11 cellular contexts compared by ENCODE assay signal in the genomic region with DNA sequence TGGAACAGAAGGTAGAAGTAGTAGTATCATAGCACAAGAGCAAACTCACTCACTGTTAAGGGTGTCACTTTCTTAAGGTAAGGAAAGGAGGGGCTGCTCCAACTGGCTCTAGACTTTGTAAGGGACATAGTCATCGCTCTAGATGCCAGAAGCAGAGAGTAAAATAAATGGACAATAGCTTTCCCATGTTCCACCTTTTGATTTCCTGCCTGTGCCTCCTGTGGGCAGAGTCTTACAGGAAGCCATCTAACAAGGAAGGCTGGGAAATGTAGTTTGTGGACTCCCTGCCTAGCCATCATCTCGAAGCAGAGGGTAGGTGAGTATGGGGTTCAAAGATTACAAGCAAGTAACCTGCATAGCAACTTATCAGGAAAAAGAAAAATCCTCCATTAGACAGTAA. TPM values are rescaled to one million over a fixed set of nuclear protein-coding genes. Genes with fewer than 3 reads are reported as not detected.
DNase-seq lines count a peak whose midpoint lies in the region; ATAC-seq, FAIRE-seq and TF ChIP-seq lines count a peak whose summit lies in the region.
"Had no signal": no experiment of that assay in that cellular context is flagged by ENCODE, and none has a peak within 500 bp of the region (broad histone marks: within the 10 kb centered on the region; RNA-seq: fewer than 3 reads in every experiment).

No MANE protein-coding gene starts in this region.

- H3K27ac Mint-ChIP-seq in MCF 10A (ENCODE audit: low read depth, unreplicated experiment) = no peak overlapping the region
- H3K27ac Mint-ChIP-seq in activated T-helper 1 cell treated with anti-CD3 and anti-CD28 coated beads, Interleukin-12 subunit alpha, Interleukin-12 subunit beta, Interleukin-2, Interleukin-4 antibody, amounts not matched to agents 30 ng/mL and 10 ng/mL and 1 ng/mL, durations not matched to agents 14 hours and 24 hours and 36 hours = no peak overlapping the region

- TF ChIP-seq POLR2A in breast epithelium (IDR thresholded peaks at IDR 0.05) = no peak

- H3K4me1 ChIP-seq in breast epithelium (peaks cover 0 to 6% of the 10 kb centered on the region in 2 donors), fibroblast of lung (ENCODE audit: control insufficient read depth, extremely low read depth, insufficient read depth, low read length) (peaks cover 7% of the 10 kb centered on the region)
- H3K4me1 ChIP-seq: SJSA1 had no signal

- POLR2A ChIA-PET in MCF 10A (lab: Yijun Ruan, JAX) = no interaction called here

- peaks cover 14% of the 10 kb centered on the region for H3K4me1 Mint-ChIP-seq in MCF 10A (ENCODE audit: insufficient read depth, unreplicated experiment)
- peaks cover 28% of the 10 kb centered on the region for H3K4me1 Mint-ChIP-seq in activated T-helper 1 cell treated with anti-CD3 and anti-CD28 coated beads, Interleukin-12 subunit alpha, Interleukin-12 subunit beta, Interleukin-2, Interleukin-4 antibody, amounts not matched to agents 30 ng/mL and 10 ng/mL and 1 ng/mL, durations not matched to agents 14 hours and 24 hours and 36 hours (ENCODE audit: low read depth)

- no peak for ATAC-seq in HG03139 (IDR thresholded peaks at IDR 0.05; ENCODE audit: unreplicated experiment)
- no peak for ATAC-seq in HG02610 (IDR thresholded peaks at IDR 0.05; ENCODE audit: unreplicated experiment)

- no peak for FAIRE-seq in urothelium cell line (lab: Jason Lieb, UNC)
- FAIRE-seq: GM19239 had no signal

- H3K27ac ChIP-seq in breast epithelium = no peak overlapping the region
- no peak overlapping the region for H3K27ac ChIP-seq in fibroblast of lung (ENCODE audit: insufficient read depth, low read length)
- H3K27ac ChIP-seq: SJSA1 had no signal

- H3K36me3 ChIP-seq in breast epithelium = no peaks in the 10 kb centered on the region
- H3K36me3 ChIP-seq in fibroblast of lung (ENCODE audit: control insufficient read depth, insufficient read depth, low read length) = peaks cover 2% of the 10 kb centered on the region

- DNase-seq in MCF 10A (ENCODE audit: unreplicated experiment) (peak; percentile 11), breast epithelium (ENCODE audit: low spot score in 2 of 2) (no peak), NCI-H69 (lab: John Stamatoyannopoulos, UW) (peak; percentile 69), fibroblast of lung (ENCODE audit: low read depth in 2 of 2) (no peak), urothelium cell line (ENCODE audit: low spot score) (peak; percentile 31)
- no peak for DNase-seq in activated T-helper 1 cell treated with anti-CD3 and anti-CD28 coated beads, Interleukin-12 subunit alpha, Interleukin-12 subunit beta, Interleukin-2, Interleukin-4 antibody, amounts not matched to agents 30 ng/mL and 10 ng/mL and 1 ng/mL, durations not matched to agents 14 hours and 24 hours and 36 hours (ENCODE audit: low spot score)
- DNase-seq: activated gamma-delta T cell treated with Interleukin-2 at 50 U/mL for 16 hours had no signal

- H3K4me3 ChIP-seq in breast epithelium (no peak overlapping the region), fibroblast of lung (replicated peaks in 1 of 4; ENCODE audit: control extremely low read depth in 1 of 4, insufficient read depth in 1 of 4, low read depth in 3 of 4, low read length in 4 of 4) (no peak overlapping the region)
- H3K4me3 ChIP-seq: SJSA1 had no signal

- peaks cover 25% of the 10 kb centered on the region for H3K79me2 ChIP-seq in fibroblast of lung (ENCODE audit: control insufficient read depth, insufficient read depth, low read length)

- H3K9ac ChIP-seq in fibroblast of lung (ENCODE audit: insufficient read depth, low read length) = no peak overlapping the region

- H4K20me1 ChIP-seq in fibroblast of lung (ENCODE audit: control insufficient read depth, extremely low read depth, insufficient read depth, low read length) = no peaks in the 10 kb centered on the region

- no peak overlapping the region for H3K4me2 ChIP-seq in fibroblast of lung (ENCODE audit: extremely low read depth, insufficient read depth, low read length)

- no peaks in the 10 kb centered on the region for H3K27me3 Mint-ChIP-seq in MCF 10A (ENCODE audit: insufficient read depth, unreplicated experiment)
- no peaks in the 10 kb centered on the region for H3K27me3 Mint-ChIP-seq in activated T-helper 1 cell treated with anti-CD3 and anti-CD28 coated beads, Interleukin-12 subunit alpha, Interleukin-12 subunit beta, Interleukin-2, Interleukin-4 antibody, amounts not matched to agents 30 ng/mL and 10 ng/mL and 1 ng/mL, durations not matched to agents 14 hours and 24 hours and 36 hours (ENCODE audit: insufficient read depth)

- no peak for TF ChIP-seq CTCF in MCF 10A (IDR thresholded peaks at IDR 0.05; ENCODE audit: unreplicated experiment)
- no peak for TF ChIP-seq CTCF in breast epithelium (IDR thresholded peaks at IDR 0.05)
- no peak for TF ChIP-seq CTCF in fibroblast of lung (conservative IDR thresholded peaks at IDR 0.05 in 1 of 2, IDR thresholded peaks at IDR 0.05 in 1 of 2; ENCODE audit: low read depth in 1 of 2, low read length in 2 of 2)

- H3K9me3 Mint-ChIP-seq in MCF 10A (ENCODE audit: unreplicated experiment) = no peaks in the 10 kb centered on the region
- no peaks in the 10 kb centered on the region for H3K9me3 Mint-ChIP-seq in activated T-helper 1 cell treated with anti-CD3 and anti-CD28 coated beads, Interleukin-12 subunit alpha, Interleukin-12 subunit beta, Interleukin-2, Interleukin-4 antibody, amounts not matched to agents 30 ng/mL and 10 ng/mL and 1 ng/mL, durations not matched to agents 14 hours and 24 hours and 36 hours

- H3K36me3 Mint-ChIP-seq in MCF 10A (ENCODE audit: insufficient read depth, unreplicated experiment) = peaks cover 20% of the 10 kb centered on the region
- peaks cover 4% of the 10 kb centered on the region for H3K36me3 Mint-ChIP-seq in activated T-helper 1 cell treated with anti-CD3 and anti-CD28 coated beads, Interleukin-12 subunit alpha, Interleukin-12 subunit beta, Interleukin-2, Interleukin-4 antibody, amounts not matched to agents 30 ng/mL and 10 ng/mL and 1 ng/mL, durations not matched to agents 14 hours and 24 hours and 36 hours (ENCODE audit: low read depth)

- BruUV-seq in MCF 10A (replicated peaks; lab: Mats Ljungman, UMichigan) = no TSS peak

- no peak overlapping the region for H3K4me3 Mint-ChIP-seq in MCF 10A (ENCODE audit: unreplicated experiment)
- no peak overlapping the region for H3K4me3 Mint-ChIP-seq in activated T-helper 1 cell treated with anti-CD3 and anti-CD28 coated beads, Interleukin-12 subunit alpha, Interleukin-12 subunit beta, Interleukin-2, Interleukin-4 antibody, amounts not matched to agents 30 ng/mL and 10 ng/mL and 1 ng/mL, durations not matched to agents 14 hours and 24 hours and 36 hours

- H2AFZ ChIP-seq in fibroblast of lung (ENCODE audit: low read length) = peak overlapping the region; percentile 77

- no peaks in the 10 kb centered on the region for H3K9me3 ChIP-seq in breast epithelium
- H3K9me3 ChIP-seq in fibroblast of lung (ENCODE audit: control insufficient read depth, insufficient read depth, low read depth, low read length) = no peaks in the 10 kb centered on the region
- H3K9me3 ChIP-seq: SJSA1 had no signal

- intact Hi-C loops in MCF 10A (cut with micrococcal nuclease) = loop anchor here (10.0 kb wide), 4 partner anchors 149 to 399 kb away; a partner anchor contains a TSS
- intact Hi-C loops in breast epithelium (cut with DNase I; ENCODE audit: low total_unique reads) = no loop called here
- intact Hi-C loops in activated T-helper 1 cell treated with anti-CD3 and anti-CD28 coated beads, Interleukin-12 subunit alpha, Interleukin-12 subunit beta, Interleukin-2, Interleukin-4 antibody, amounts not matched to agents 30 ng/mL and 10 ng/mL and 1 ng/mL, durations not matched to agents 14 hours and 24 hours and 36 hours (cut with micrococcal nuclease) = loop anchor here (10.0 kb wide), 1 partner anchor 771 kb away; no protein-coding TSS in a partner anchor

- CTCF ChIA-PET in MCF 10A (lab: Yijun Ruan, JAX) = no interaction called here

- H3K27me3 ChIP-seq in breast epithelium (no peaks in the 10 kb centered on the region), fibroblast of lung (ENCODE audit: control insufficient read depth, insufficient read depth, low read length) (no peaks in the 10 kb centered on the region)
- H3K27me3 ChIP-seq: SJSA1 had no signal

RNA-seq across cellular contexts. Expression of a gene that starts 1.7 kb away (rescaled TPM):
- total RNA-seq in MCF 10A (2022) = 32.6 and 32.8 TPM in 2 replicates
- 10 to 100 TPM; 39.4 to 72.4 (median 42.0) TPM for total RNA-seq in breast epithelium
- 15.9 and 18.2 TPM in 2 replicates for total RNA-seq in fibroblast of lung
- 24.6 and 29.7 TPM in 2 replicates for polyA plus RNA-seq in fibroblast of lung
- polyA plus RNA-seq in fibroblast of lung (2012) = 16.7 and 18.7 TPM in 2 replicates
- 0.52 and 8.1 TPM in 2 replicates for polyA minus RNA-seq in fibroblast of lung (ENCODE audit: low replicate concordance)
- total RNA-seq in activated T-helper 1 cell treated with anti-CD3 and anti-CD28 coated beads, Interleukin-12 subunit alpha, Interleukin-12 subunit beta, Interleukin-2, Interleukin-4 antibody, amounts not matched to agents 30 ng/mL and 10 ng/mL and 1 ng/mL, durations not matched to agents 14 hours and 24 hours and 36 hours = 44.6 and 48.3 TPM in 2 replicates

Comparison
In these comparisons a context has a peak if more than half of its experiments do, and no peak if none do; other contexts are left out.
1. DNase-seq: peak in MCF 10A (single experiment), NCI-H69 (single experiment) and urothelium cell line (single experiment); none in breast epithelium (0 of 2), fibroblast of lung (0 of 2) and activated T-helper 1 cell treated with anti-CD3 and anti-CD28 coated beads, Interleukin-12 subunit alpha, Interleukin-12 subunit beta, Interleukin-2, Interleukin-4 antibody, amounts not matched to agents 30 ng/mL and 10 ng/mL and 1 ng/mL, durations not matched to agents 14 hours and 24 hours and 36 hours (single experiment).